10 cellular contexts compared by ENCODE assay signal in genomic region chr2:42087137-42087856, GRCh38. TPM values are rescaled to one million over a fixed set of nuclear protein-coding genes. Genes with fewer than 3 reads are reported as not detected.
DNase-seq lines count a peak whose midpoint lies in the region; TF ChIP-seq lines count a peak whose summit lies in the region.
"Had no signal": no experiment of that assay in that cellular context is flagged by ENCODE, and none has a peak within 500 bp of the region (broad histone marks: within the 10 kb centered on the region; RNA-seq: fewer than 3 reads in every experiment).

No MANE protein-coding gene starts in this region.

- no peaks in the 10 kb centered on the region for H3K27me3 ChIP-seq in dorsolateral prefrontal cortex
- H3K27me3 ChIP-seq in spleen (replicated peaks in 1 of 7), result no peaks in the 10 kb centered on the region
- H3K27me3 ChIP-seq: SJSA1 had no signal

- intact Hi-C loops in dorsolateral prefrontal cortex (cut with DNase I) (loop anchor here (1.0 to 5.0 kb wide), 2 partner anchors 40 to 235 kb away; no protein-coding TSS in a partner anchor), spleen (cut with DNase I; ENCODE audit: low total_unique reads) (loop anchor here (5.0 kb wide), 2 partner anchors 220 to 235 kb away; no protein-coding TSS in a partner anchor)

- H3K4me3 ChIP-seq in dorsolateral prefrontal cortex (no peak overlapping the region), spleen (no peak overlapping the region)
- H3K4me3 ChIP-seq: SJSA1 had no signal

- TF ChIP-seq POLR2A in spleen (IDR thresholded peaks at IDR 0.05), result no peak

- H3K27ac ChIP-seq in dorsolateral prefrontal cortex, result peak overlapping the region in 47 of 59 donors; percentile 2 to 83 (median 56)
- H3K27ac ChIP-seq in spleen, result no peak overlapping the region
- H3K27ac ChIP-seq: SJSA1 had no signal

- no peaks in the 10 kb centered on the region for H3K36me3 ChIP-seq in spleen
- H3K36me3 ChIP-seq: SJSA1 had no signal

- peak in 1 of 56 donors; percentile 18 for TF ChIP-seq CTCF in dorsolateral prefrontal cortex (IDR thresholded peaks at IDR 0.05 in 54 of 56, conservative IDR thresholded peaks at IDR 0.05 in 2 of 56; ENCODE audit: low read depth in 1 of 56, partially characterized antibody in 56 of 56)
- TF ChIP-seq CTCF in spleen (IDR thresholded peaks at IDR 0.05 in 8 of 11, conservative IDR thresholded peaks at IDR 0.05 in 3 of 11), result no peak

- 83 to 95% (median 89%) methylated on average over 3 of the region's 3 CpGs for WGBS in spleen, 5 donors

- peaks cover 0 to 16% (median 4%) of the 10 kb centered on the region in 6 donors for H3K4me1 ChIP-seq in spleen

- no peaks in the 10 kb centered on the region for H3K9me3 ChIP-seq in spleen
- H3K9me3 ChIP-seq: SJSA1 had no signal

- DNase-seq in COLO668 (lab: John Stamatoyannopoulos, UW; ENCODE audit: unreplicated experiment), result peak; percentile 35
- DNase-seq in NCI-H69 (lab: John Stamatoyannopoulos, UW), result peak; percentile 62
- peak in 2 of 10 donors; percentile 32 to 50 for DNase-seq in dorsolateral prefrontal cortex
- peak; percentile 50 for DNase-seq in pons (ENCODE audit: low spot score)
- DNase-seq in OCI-M2 (lab: John Stamatoyannopoulos, UW; ENCODE audit: unreplicated experiment), result no peak
- DNase-seq in cortex of kidney (lab: John Stamatoyannopoulos, UW), result no peak
- no peak for DNase-seq in spleen
- DNase-seq: NCI-H524 treated with DMSO at 0.1 percent for 48 hours had no signal

RNA-seq across cellular contexts. Expression of gene PKDCC, which starts 39.5 kb away (rescaled TPM):
- 10 to 100 TPM; 26.5 to 91.2 (median 49.3) TPM for total RNA-seq in dorsolateral prefrontal cortex
- 10 to 100 TPM; 41.0 to 81.9 (median 51.7) TPM for total RNA-seq in spleen
- polyA plus RNA-seq in spleen, result 10 to 100 TPM; 19.8 to 44.0 (median 31.8) TPM
- total RNA-seq: OCI-LY7 had no signal

Comparison
In these comparisons a context has a peak if more than half of its experiments do, and no peak if none do; other contexts are left out.
1. DNase-seq: peak in COLO668 (single experiment), NCI-H69 (single experiment) and pons (single experiment); none in OCI-M2 (single experiment), cortex of kidney (single experiment) and spleen (single experiment).
2. H3K27ac ChIP-seq: peak in dorsolateral prefrontal cortex (47 of 59); none in spleen (0 of 8).